In the genomic region with DNA sequence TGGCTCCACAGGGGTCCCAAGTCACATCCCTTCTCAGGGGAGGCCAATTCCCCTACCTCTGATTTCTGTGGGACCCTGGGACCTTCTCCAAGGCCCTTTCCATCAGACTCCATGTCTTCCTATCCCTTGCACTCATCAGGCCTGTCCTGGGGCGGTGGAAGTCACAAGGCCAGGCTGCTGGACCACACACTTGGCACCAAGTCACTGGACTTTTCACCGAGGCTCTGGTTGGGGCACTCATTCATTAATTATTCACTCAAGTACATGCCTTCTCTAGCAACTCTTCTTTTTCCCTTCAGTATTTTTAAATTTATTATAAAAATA, we compare ENCODE assay signal across 23 cellular contexts. TPM values are rescaled to one million over a fixed set of nuclear protein-coding genes. Genes with fewer than 3 reads are reported as not detected.
DNase-seq lines count a peak whose midpoint lies in the region; ATAC-seq and TF ChIP-seq lines count a peak whose summit lies in the region.
"Had no signal": no experiment of that assay in that cellular context is flagged by ENCODE, and none has a peak within 500 bp of the region (broad histone marks: within the 10 kb centered on the region; RNA-seq: fewer than 3 reads in every experiment).

No MANE protein-coding gene starts in this region.

- TF ChIP-seq CTCF in suprapubic skin (IDR thresholded peaks at IDR 0.05) = no peak

- H3K36me3 ChIP-seq in suprapubic skin = no peaks in the 10 kb centered on the region
- H3K36me3 ChIP-seq: SJSA1 had no signal

- no peak overlapping the region for H3K27ac ChIP-seq in suprapubic skin
- H3K27ac ChIP-seq: SJSA1 had no signal

- TF ChIP-seq EP300 in suprapubic skin (IDR thresholded peaks at IDR 0.05) = no peak

- TF ChIP-seq POLR2A in suprapubic skin (IDR thresholded peaks at IDR 0.05) = no peak

- peaks cover 15% of the 10 kb centered on the region for H3K4me1 ChIP-seq in suprapubic skin
- H3K4me1 ChIP-seq: SJSA1 had no signal

- DNase-seq in activated CD8-positive, alpha-beta memory T cell treated with anti-CD3 and anti-CD28 coated beads, Interleukin-2, amount 50 U/mL, for 48 hours = peak; percentile 23
- no peak for DNase-seq in activated CD8-positive, alpha-beta memory T cell treated with anti-CD3 and anti-CD28 coated beads for 24 hours
- DNase-seq in RPMI7951 (ENCODE audit: low read depth) (peak; percentile 22), mesenteric fat pad (ENCODE audit: low spot score) (peak; percentile 41), suprapubic skin (ENCODE audit: low spot score in 2 of 2) (peak; percentile 38 to 40)
- DNase-seq in activated CD4-positive, CD25-positive, alpha-beta regulatory T cell (lab: John Stamatoyannopoulos, UW) = no peak
- DNase-seq: 8988T; Calu3; DMS153; DND-41; KBM-7; NCI-H1105 treated with DMSO at 0.1 percent for 48 hours; NCI-H146; NCI-H1930; NCI-H2107; NCI-H446 treated with DMSO at 0.1 percent for 48 hours; NCI-H526; NCI-H82; NK-92 treated with Interleukin-12 subunit alpha and Interleukin-12 subunit beta, amount 100 ng/mL, for 24 hours; PC-3; Right ventricle myocardium superior had no signal

- no peaks in the 10 kb centered on the region for H3K9me3 ChIP-seq in suprapubic skin
- H3K9me3 ChIP-seq: SJSA1 had no signal

- no peaks in the 10 kb centered on the region for H3K27me3 ChIP-seq in suprapubic skin
- H3K27me3 ChIP-seq: SJSA1 had no signal

- H3K4me3 ChIP-seq in suprapubic skin = no peak overlapping the region
- H3K4me3 ChIP-seq: SJSA1 had no signal

- WGBS in suprapubic skin = 84% methylated on average over 2 of the region's 2 CpGs

- no peak for ATAC-seq in GM21528 (IDR thresholded peaks at IDR 0.05; ENCODE audit: low FRiP score, unreplicated experiment)
- ATAC-seq: PC-3 had no signal

RNA-seq across cellular contexts. Expression of gene FOXO6, which starts 11.2 kb away (rescaled TPM):
- total RNA-seq in RPMI7951 (2014; rRNA removed; shearing (Covaris generic)) = not detected in 2 replicates
- total RNA-seq in mesenteric fat pad (not detected), suprapubic skin (1 to 10 TPM; 1.4 to 2.8 (median 1.6) TPM)

Comparison
In these comparisons a context has a peak if more than half of its experiments do, and no peak if none do; other contexts are left out.
1. DNase-seq: peak in activated CD8-positive, alpha-beta memory T cell treated with anti-CD3 and anti-CD28 coated beads, Interleukin-2, amount 50 U/mL, for 48 hours (single experiment), RPMI7951 (single experiment), mesenteric fat pad (single experiment) and suprapubic skin (2 of 2); none in activated CD8-positive, alpha-beta memory T cell treated with anti-CD3 and anti-CD28 coated beads for 24 hours (single experiment) and activated CD4-positive, CD25-positive, alpha-beta regulatory T cell (0 of 4).